ENCODE assay signal across 8 cellular contexts in the genomic region with DNA sequence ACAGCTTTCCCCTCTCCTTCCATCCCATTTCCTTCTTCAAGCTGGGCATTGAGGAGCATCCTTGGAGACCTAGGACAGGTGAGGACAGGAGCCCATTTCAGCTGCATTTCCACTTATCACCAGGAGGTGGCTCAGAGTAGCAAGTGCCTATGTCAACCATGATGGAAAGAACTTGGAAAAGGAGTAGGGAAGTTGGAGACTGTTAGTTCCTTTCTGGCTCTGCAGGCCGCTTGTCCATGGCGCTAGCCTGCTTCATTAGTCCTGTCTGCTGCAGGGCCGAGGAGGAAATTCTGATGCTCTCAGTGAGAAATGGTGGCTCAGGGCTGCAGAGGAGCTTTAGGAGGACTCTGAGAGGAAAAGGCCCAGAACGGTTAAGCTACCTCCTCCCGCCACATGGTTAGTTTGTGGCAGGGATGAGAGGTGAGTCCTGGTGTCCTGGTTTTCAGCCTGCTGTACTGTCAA. TPM values are rescaled to one million over a fixed set of nuclear protein-coding genes. Genes with fewer than 3 reads are reported as not detected.
DNase-seq lines count a peak whose midpoint lies in the region; ATAC-seq and TF ChIP-seq lines count a peak whose summit lies in the region.

No MANE protein-coding gene starts in this region.

- H3K4me3 ChIP-seq in DND-41 (ENCODE audit: low read depth in 1 of 2, low read length in 2 of 2) (no peak overlapping the region), Karpas-422 (ENCODE audit: low read length) (no peak overlapping the region), breast epithelium (no peak overlapping the region)

- H3K9me2 ChIP-seq in Karpas-422 (replicated peaks; ENCODE audit: insufficient read depth, low read length) = no peaks in the 10 kb centered on the region

- H3K27ac ChIP-seq in DND-41 (ENCODE audit: low read length) (no peak overlapping the region), Karpas-422 (ENCODE audit: low read length) (no peak overlapping the region), breast epithelium (peak overlapping the region in 1 of 2 donors; percentile 2)

- H3K9me3 ChIP-seq in DND-41 (ENCODE audit: insufficient read depth, low read length, severe bottlenecking) (no peaks in the 10 kb centered on the region), Karpas-422 (ENCODE audit: low read length) (no peaks in the 10 kb centered on the region), breast epithelium (no peaks in the 10 kb centered on the region)

- H3K9ac ChIP-seq in DND-41 (ENCODE audit: low read depth, low read length) = no peak overlapping the region
- H3K9ac ChIP-seq in Karpas-422 (ENCODE audit: low read length) = no peak overlapping the region

- CTCF ChIA-PET in T-cell (lab: Charles Lee) = interaction anchor here (0.5 to 4.3 kb wide), 11 partner anchors 17 to 550 kb away, joined by 3 to 37 read pairs (median 3); no protein-coding TSS in a partner anchor

- no peaks in the 10 kb centered on the region for H3K36me3 Mint-ChIP-seq in T-cell

- peak; percentile 48; the same call in 2 of the 3 replicates for ATAC-seq in DND-41 (ENCODE audit: insufficient read depth, low read depth)
- peak in 2 of 4 experiments; percentile 41 to 55 for ATAC-seq in T-cell (replicated peaks in 1 of 4)
- ATAC-seq in GM18873 (IDR thresholded peaks at IDR 0.05; ENCODE audit: low FRiP score, unreplicated experiment) = no peak

- H3K36me3 ChIP-seq in DND-41 (ENCODE audit: insufficient read depth, low read length) (no peaks in the 10 kb centered on the region), Karpas-422 (ENCODE audit: insufficient read depth, low read length) (no peaks in the 10 kb centered on the region), breast epithelium (no peaks in the 10 kb centered on the region)

- DNase-seq in DND-41 (peak; percentile 46), Karpas-422 (peak; percentile 75), T-cell (peak in 28 of 34 experiments; percentile 8 to 52 (median 36)), breast epithelium (ENCODE audit: low spot score in 2 of 2) (peak; percentile 64 to 67), left kidney (ENCODE audit: low read depth, low spot score) (peak; percentile 81), 8988T (no peak)
- peak; percentile 33 for DNase-seq in stimulated activated CD8-positive, alpha-beta memory T cell treated with anti-CD3 and anti-CD28 coated beads, Interleukin-15, amount 100 ng/mL, for 1 hour (ENCODE audit: low read depth)

- intact Hi-C loops in breast epithelium (cut with DNase I; ENCODE audit: low total_unique reads) = no loop called here

- no peak overlapping the region for H3K27ac Mint-ChIP-seq in T-cell

- peak; percentile 79 for TF ChIP-seq CTCF in DND-41 (IDR thresholded peaks at IDR 0.05; ENCODE audit: borderline replicate concordance, extremely low read depth, low read length, poor library complexity, severe bottlenecking)
- peak; percentile 90 to 93 (median 92) for TF ChIP-seq CTCF in breast epithelium (IDR thresholded peaks at IDR 0.05)

- H2AFZ ChIP-seq in DND-41 (ENCODE audit: low read depth, low read length) (no peak overlapping the region), Karpas-422 (ENCODE audit: low read length) (no peak overlapping the region)

- H3K4me1 ChIP-seq in DND-41 (ENCODE audit: insufficient read depth, low read length) = no peaks in the 10 kb centered on the region
- H3K4me1 ChIP-seq in Karpas-422 (ENCODE audit: low read length) = no peaks in the 10 kb centered on the region
- no peaks in the 10 kb centered on the region for H3K4me1 ChIP-seq in breast epithelium

- H3K79me2 ChIP-seq in DND-41 (ENCODE audit: insufficient read depth, low read length) (no peaks in the 10 kb centered on the region), Karpas-422 (ENCODE audit: low read length) (no peaks in the 10 kb centered on the region)

- no peaks in the 10 kb centered on the region for H3K9me3 Mint-ChIP-seq in T-cell

- H3K4me3 Mint-ChIP-seq in T-cell = no peak overlapping the region

- H3K27me3 ChIP-seq in DND-41 (ENCODE audit: insufficient read depth, low read length, poor library complexity) (peaks cover 2% of the 10 kb centered on the region), Karpas-422 (ENCODE audit: low read length) (no peaks in the 10 kb centered on the region), breast epithelium (no peaks in the 10 kb centered on the region)

- no peaks in the 10 kb centered on the region; the same call in 1 of the 2 replicates for H4K20me1 ChIP-seq in DND-41 (ENCODE audit: insufficient read depth, low read length)
- H4K20me1 ChIP-seq in Karpas-422 (ENCODE audit: insufficient read depth, low read depth, low read length) = no peaks in the 10 kb centered on the region

- H3K4me1 Mint-ChIP-seq in T-cell = no peaks in the 10 kb centered on the region

- no peak for TF ChIP-seq POLR2A in breast epithelium (IDR thresholded peaks at IDR 0.05)

- peaks cover 33 to 34% of the 10 kb centered on the region in 2 donors for H3K27me3 Mint-ChIP-seq in T-cell

- H3K4me2 ChIP-seq in DND-41 (ENCODE audit: insufficient read depth, low read length) (no peak overlapping the region), Karpas-422 (ENCODE audit: low read depth, low read length, poor library complexity, severe bottlenecking) (no peak overlapping the region)

- POLR2A ChIA-PET in T-cell (lab: Charles Lee) = no interaction called here

RNA-seq across cellular contexts. Expression of a gene that starts 7.0 kb away (rescaled TPM):
- not detected in 2 replicates for total RNA-seq in Karpas-422 (2014; rRNA removed; shearing (Covaris generic); ENCODE audit: low replicate concordance)
- total RNA-seq in T-cell = under 1 TPM in 3 of 5 donors, not detected in 2; 0.66 to 0.76 (median 0.76) TPM
- total RNA-seq in breast epithelium = 100 to 1,000 TPM in 1 of 3 donors, 10 to 100 TPM in 2; 20.9 to 119 (median 73.7) TPM

RNA-seq across cellular contexts. Expression of a gene that starts 44.0 kb away (rescaled TPM):
- 40.4 and 53.6 TPM in 2 replicates for total RNA-seq in Karpas-422 (2014; rRNA removed; shearing (Covaris generic); ENCODE audit: low replicate concordance)
- total RNA-seq in T-cell (10 to 100 TPM; 24.7 to 34.9 (median 33.1) TPM), breast epithelium (100 to 1,000 TPM in 2 of 3 donors, 10 to 100 TPM in 1; 82.1 to 107 (median 104) TPM)

Comparison
In these comparisons a context has a peak if more than half of its experiments do, and no peak if none do; other contexts are left out.
1. RNA of a gene that starts 7.0 kb away (total RNA-seq): 20.9 to 119 TPM in breast epithelium; 0.66 to 0.76 TPM in T-cell and not detected in Karpas-422; every median in the first group is over 10 times any median in the second.